1 cellular context compared by ENCODE assay signal in genomic region chr16:67393111-67393789, GRCh38.
A peak's percentile ranks its signal among the peaks of the same experiment; 100 is the strongest.
TF ChIP-seq lines count a peak whose summit lies in the region.

Gene TPPP3, minus strand, starts transcription at chr16:67393498. Its CDS starts 2,387 bp downstream, at chr16:67391111.

TF ChIP-seq in HepG2, 621 proteins besides CTCF, POLR2A, EP300 and RAD21 (continued from another document and continues in another):
- TF ChIP-seq SP5 (CRISPR knock-in tag; IDR thresholded peaks at IDR 0.05; ENCODE audit: borderline replicate concordance, low read depth) (peak; percentile 74), ZNF770 (CRISPR knock-in tag; IDR thresholded peaks at IDR 0.05) (no peak), ARNTL (CRISPR knock-in tag; IDR thresholded peaks at IDR 0.05) (0 out of 2 replicates have a peak, but pooled peaks have one; percentile 38), NFYC (CRISPR knock-in tag; IDR thresholded peaks at IDR 0.05) (no peak), ZFX (CRISPR knock-in tag; IDR thresholded peaks at IDR 0.05; ENCODE audit: low read depth) (0 out of 2 replicates have a peak, but pooled peaks have one; percentile 29), MTF1 (CRISPR knock-in tag; IDR thresholded peaks at IDR 0.05) (no peak), ZNF12 (CRISPR knock-in tag; IDR thresholded peaks at IDR 0.05) (no peak), STAT6 (CRISPR knock-in tag; IDR thresholded peaks at IDR 0.05; ENCODE audit: borderline replicate concordance) (no peak), ZNF644 (CRISPR knock-in tag; IDR thresholded peaks at IDR 0.05; ENCODE audit: low read depth) (no peak), EEA1 (CRISPR knock-in tag; IDR thresholded peaks at IDR 0.05; ENCODE audit: borderline replicate concordance) (no peak), SKI (IDR thresholded peaks at IDR 0.05; ENCODE audit: partially characterized antibody) (peak; percentile 23), MXD4 (CRISPR knock-in tag; IDR thresholded peaks at IDR 0.05) (no peak), ZNF17 (CRISPR knock-in tag; IDR thresholded peaks at IDR 0.05) (no peak), ZBTB38 (CRISPR knock-in tag; IDR thresholded peaks at IDR 0.05) (no peak), SRSF4 (IDR thresholded peaks at IDR 0.05; ENCODE audit: low read depth, low read length, poor library complexity, severe bottlenecking) (no peak), SMAD3 (CRISPR knock-in tag; IDR thresholded peaks at IDR 0.05) (no peak), ZNF230 (CRISPR knock-in tag; IDR thresholded peaks at IDR 0.05) (no peak), ZNF512 (CRISPR knock-in tag; IDR thresholded peaks at IDR 0.05) (no peak), NFKB2 (CRISPR knock-in tag; IDR thresholded peaks at IDR 0.05; ENCODE audit: borderline replicate concordance) (peak; percentile 14; the same call in 1 of the 2 replicates), ZNF44 (CRISPR knock-in tag; IDR thresholded peaks at IDR 0.05) (no peak), ZNF777 (CRISPR knock-in tag; IDR thresholded peaks at IDR 0.05) (peak; percentile 35; the same call in 1 of the 2 replicates), ZNF782 (CRISPR knock-in tag; IDR thresholded peaks at IDR 0.05; ENCODE audit: borderline replicate concordance) (no peak), MATR3 (CRISPR knock-in tag; IDR thresholded peaks at IDR 0.05) (no peak), ZNF790 (CRISPR knock-in tag; IDR thresholded peaks at IDR 0.05; ENCODE audit: borderline replicate concordance) (no peak), HMG20A (CRISPR knock-in tag; IDR thresholded peaks at IDR 0.05; ENCODE audit: borderline replicate concordance) (no peak), ZBTB44 (CRISPR knock-in tag; IDR thresholded peaks at IDR 0.05) (no peak), ZNF331 (CRISPR knock-in tag; IDR thresholded peaks at IDR 0.05) (no peak), ZNF709 (CRISPR knock-in tag; IDR thresholded peaks at IDR 0.05) (no peak), HOXA9 (CRISPR knock-in tag; IDR thresholded peaks at IDR 0.05; ENCODE audit: borderline replicate concordance) (no peak), ZBTB46 (CRISPR knock-in tag; IDR thresholded peaks at IDR 0.05; ENCODE audit: borderline replicate concordance) (no peak), ZNF383 (CRISPR knock-in tag; IDR thresholded peaks at IDR 0.05; ENCODE audit: borderline replicate concordance) (0 out of 2 replicates have a peak, but pooled peaks have one; percentile 66), ZNF7 (CRISPR knock-in tag; IDR thresholded peaks at IDR 0.05) (no peak), ADNP (CRISPR knock-in tag; IDR thresholded peaks at IDR 0.05) (no peak), BORCS8-MEF2B (CRISPR knock-in tag; IDR thresholded peaks at IDR 0.05) (peak; percentile 48; the same call in 1 of the 2 replicates), PLRG1 (conservative IDR thresholded peaks at IDR 0.05) (no peak), ZC3H13 (CRISPR knock-in tag; IDR thresholded peaks at IDR 0.05) (no peak), KDM4B (CRISPR knock-in tag; IDR thresholded peaks at IDR 0.05) (no peak), HNF4G (IDR thresholded peaks at IDR 0.05; ENCODE audit: borderline replicate concordance, low read depth, low read length) (no peak), HNF4G (CRISPR knock-in tag; IDR thresholded peaks at IDR 0.05; ENCODE audit: borderline replicate concordance, low read depth) (no peak), GATAD2A (CRISPR knock-in tag; IDR thresholded peaks at IDR 0.05) (0 out of 2 replicates have a peak, but pooled peaks have one; percentile 17), ZNF546 (CRISPR knock-in tag; conservative IDR thresholded peaks at IDR 0.05) (no peak), ZFP82 (CRISPR knock-in tag; IDR thresholded peaks at IDR 0.05; ENCODE audit: borderline replicate concordance) (no peak), MTA3 (CRISPR knock-in tag; IDR thresholded peaks at IDR 0.05) (no peak)
- TF ChIP-seq, protein P1, sequence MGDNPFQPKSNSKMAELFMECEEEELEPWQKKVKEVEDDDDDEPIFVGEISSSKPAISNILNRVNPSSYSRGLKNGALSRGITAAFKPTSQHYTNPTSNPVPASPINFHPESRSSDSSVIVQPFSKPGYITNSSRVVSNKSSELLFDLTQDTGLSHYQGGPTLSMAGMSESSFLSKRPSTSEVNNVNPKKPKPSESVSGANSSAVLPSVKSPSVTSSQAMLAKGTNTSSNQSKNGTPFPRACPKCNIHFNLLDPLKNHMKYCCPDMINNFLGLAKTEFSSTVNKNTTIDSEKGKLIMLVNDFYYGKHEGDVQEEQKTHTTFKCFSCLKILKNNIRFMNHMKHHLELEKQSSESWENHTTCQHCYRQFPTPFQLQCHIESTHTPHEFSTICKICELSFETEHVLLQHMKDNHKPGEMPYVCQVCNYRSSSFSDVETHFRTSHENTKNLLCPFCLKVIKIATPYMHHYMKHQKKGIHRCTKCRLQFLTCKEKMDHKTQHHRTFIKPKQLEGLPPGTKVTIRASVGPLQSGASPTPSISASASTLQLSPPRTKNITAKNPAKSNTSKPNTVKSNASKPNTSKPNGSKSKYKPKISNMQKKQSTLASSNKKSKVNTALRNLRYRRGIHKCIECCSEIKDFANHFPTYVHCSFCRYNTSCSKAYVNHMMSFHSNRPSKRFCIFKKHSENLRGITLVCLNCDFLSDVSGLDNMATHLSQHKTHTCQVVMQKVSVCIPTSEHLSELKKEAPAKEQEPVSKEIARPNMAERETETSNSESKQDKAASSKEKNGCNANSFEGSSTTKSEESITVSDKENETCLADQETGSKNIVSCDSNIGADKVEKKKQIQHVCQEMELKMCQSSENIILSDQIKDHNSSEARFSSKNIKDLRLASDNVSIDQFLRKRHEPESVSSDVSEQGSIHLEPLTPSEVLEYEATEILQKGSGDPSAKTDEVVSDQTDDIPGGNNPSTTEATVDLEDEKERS (CRISPR knock-in tag; IDR thresholded peaks at IDR 0.05): no peak
- TF ChIP-seq, protein P2, sequence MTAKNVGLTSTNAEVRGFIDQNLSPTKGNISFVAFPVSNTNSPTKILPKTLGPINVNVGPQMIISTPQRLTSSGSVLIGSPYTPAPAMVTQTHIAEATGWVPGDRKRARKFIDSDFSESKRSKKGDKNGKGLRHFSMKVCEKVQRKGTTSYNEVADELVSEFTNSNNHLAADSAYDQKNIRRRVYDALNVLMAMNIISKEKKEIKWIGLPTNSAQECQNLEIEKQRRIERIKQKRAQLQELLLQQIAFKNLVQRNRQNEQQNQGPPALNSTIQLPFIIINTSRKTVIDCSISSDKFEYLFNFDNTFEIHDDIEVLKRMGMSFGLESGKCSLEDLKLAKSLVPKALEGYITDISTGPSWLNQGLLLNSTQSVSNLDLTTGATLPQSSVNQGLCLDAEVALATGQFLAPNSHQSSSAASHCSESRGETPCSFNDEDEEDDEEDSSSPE (CRISPR knock-in tag; IDR thresholded peaks at IDR 0.05): peak; percentile 49
- TF ChIP-seq, protein P3, sequence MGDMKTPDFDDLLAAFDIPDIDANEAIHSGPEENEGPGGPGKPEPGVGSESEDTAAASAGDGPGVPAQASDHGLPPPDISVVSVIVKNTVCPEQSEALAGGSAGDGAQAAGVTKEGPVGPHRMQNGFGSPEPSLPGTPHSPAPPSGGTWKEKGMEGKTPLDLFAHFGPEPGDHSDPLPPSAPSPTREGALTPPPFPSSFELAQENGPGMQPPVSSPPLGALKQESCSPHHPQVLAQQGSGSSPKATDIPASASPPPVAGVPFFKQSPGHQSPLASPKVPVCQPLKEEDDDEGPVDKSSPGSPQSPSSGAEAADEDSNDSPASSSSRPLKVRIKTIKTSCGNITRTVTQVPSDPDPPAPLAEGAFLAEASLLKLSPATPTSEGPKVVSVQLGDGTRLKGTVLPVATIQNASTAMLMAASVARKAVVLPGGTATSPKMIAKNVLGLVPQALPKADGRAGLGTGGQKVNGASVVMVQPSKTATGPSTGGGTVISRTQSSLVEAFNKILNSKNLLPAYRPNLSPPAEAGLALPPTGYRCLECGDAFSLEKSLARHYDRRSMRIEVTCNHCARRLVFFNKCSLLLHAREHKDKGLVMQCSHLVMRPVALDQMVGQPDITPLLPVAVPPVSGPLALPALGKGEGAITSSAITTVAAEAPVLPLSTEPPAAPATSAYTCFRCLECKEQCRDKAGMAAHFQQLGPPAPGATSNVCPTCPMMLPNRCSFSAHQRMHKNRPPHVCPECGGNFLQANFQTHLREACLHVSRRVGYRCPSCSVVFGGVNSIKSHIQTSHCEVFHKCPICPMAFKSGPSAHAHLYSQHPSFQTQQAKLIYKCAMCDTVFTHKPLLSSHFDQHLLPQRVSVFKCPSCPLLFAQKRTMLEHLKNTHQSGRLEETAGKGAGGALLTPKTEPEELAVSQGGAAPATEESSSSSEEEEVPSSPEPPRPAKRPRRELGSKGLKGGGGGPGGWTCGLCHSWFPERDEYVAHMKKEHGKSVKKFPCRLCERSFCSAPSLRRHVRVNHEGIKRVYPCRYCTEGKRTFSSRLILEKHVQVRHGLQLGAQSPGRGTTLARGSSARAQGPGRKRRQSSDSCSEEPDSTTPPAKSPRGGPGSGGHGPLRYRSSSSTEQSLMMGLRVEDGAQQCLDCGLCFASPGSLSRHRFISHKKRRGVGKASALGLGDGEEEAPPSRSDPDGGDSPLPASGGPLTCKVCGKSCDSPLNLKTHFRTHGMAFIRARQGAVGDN (CRISPR knock-in tag; IDR thresholded peaks at IDR 0.05): 0 out of 2 replicates have a peak, but pooled peaks have one; percentile 39
- TF ChIP-seq, protein P4, sequence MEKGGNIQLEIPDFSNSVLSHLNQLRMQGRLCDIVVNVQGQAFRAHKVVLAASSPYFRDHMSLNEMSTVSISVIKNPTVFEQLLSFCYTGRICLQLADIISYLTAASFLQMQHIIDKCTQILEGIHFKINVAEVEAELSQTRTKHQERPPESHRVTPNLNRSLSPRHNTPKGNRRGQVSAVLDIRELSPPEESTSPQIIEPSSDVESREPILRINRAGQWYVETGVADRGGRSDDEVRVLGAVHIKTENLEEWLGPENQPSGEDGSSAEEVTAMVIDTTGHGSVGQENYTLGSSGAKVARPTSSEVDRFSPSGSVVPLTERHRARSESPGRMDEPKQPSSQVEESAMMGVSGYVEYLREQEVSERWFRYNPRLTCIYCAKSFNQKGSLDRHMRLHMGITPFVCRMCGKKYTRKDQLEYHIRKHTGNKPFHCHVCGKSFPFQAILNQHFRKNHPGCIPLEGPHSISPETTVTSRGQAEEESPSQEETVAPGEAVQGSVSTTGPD (CRISPR knock-in tag; IDR thresholded peaks at IDR 0.05): no peak
